In genomic region chr11:75651218-75651617, GRCh38 we compare ENCODE assay signal across 25 cellular contexts. TPM values are rescaled to one million over a fixed set of nuclear protein-coding genes. Genes with fewer than 3 reads are reported as not detected.
DNase-seq lines count a peak whose midpoint lies in the region; ATAC-seq and TF ChIP-seq lines count a peak whose summit lies in the region.
"Had no signal": no experiment of that assay in that cellular context is flagged by ENCODE, and none has a peak within 500 bp of the region (broad histone marks: within the 10 kb centered on the region; RNA-seq: fewer than 3 reads in every experiment).

No MANE protein-coding gene starts in this region.

- TF ChIP-seq RAD21 in neural cell (conservative IDR thresholded peaks at IDR 0.05), result no peak

- no peaks in the 10 kb centered on the region for H3K36me3 ChIP-seq in heart left ventricle
- H3K36me3 ChIP-seq in Caco-2 (ENCODE audit: control insufficient read depth, insufficient read depth, low read length), result no peaks in the 10 kb centered on the region
- no peaks in the 10 kb centered on the region for H3K36me3 ChIP-seq in esophagus muscularis mucosa
- no peaks in the 10 kb centered on the region for H3K36me3 ChIP-seq in neural cell (ENCODE audit: insufficient read depth, low read length)
- H3K36me3 ChIP-seq: BE2C, BLaER1 had no signal

- H4K20me1 ChIP-seq in neural cell (ENCODE audit: insufficient read depth), result no peaks in the 10 kb centered on the region
- H4K20me1 ChIP-seq: BLaER1 had no signal

- no peak overlapping the region for H3K27ac ChIP-seq in heart left ventricle
- no peak overlapping the region for H3K27ac ChIP-seq in esophagus muscularis mucosa (replicated peaks in 1 of 4)
- H3K27ac ChIP-seq in neural cell (ENCODE audit: low read length), result peak overlapping the region; percentile 67
- H3K27ac ChIP-seq: BLaER1 had no signal

- no peak for TF ChIP-seq EP300 in esophagus muscularis mucosa (IDR thresholded peaks at IDR 0.05)
- no peak for TF ChIP-seq EP300 in neural cell (conservative IDR thresholded peaks at IDR 0.05; ENCODE audit: poor library complexity, severe bottlenecking)

- H2AFZ ChIP-seq in neural cell (ENCODE audit: low read depth, low read length), result no peak overlapping the region

- no peaks in the 10 kb centered on the region for H3K9me2 ChIP-seq in neural cell (ENCODE audit: insufficient read depth, low read length)

- no TSS peak for BruUV-seq in Caco-2 (replicated peaks; lab: Mats Ljungman, UMichigan)

- no peaks in the 10 kb centered on the region for H3K9me3 Mint-ChIP-seq in Caco-2 (ENCODE audit: unreplicated experiment)
- H3K9me3 Mint-ChIP-seq: CD14-positive monocyte; CD4-positive, alpha-beta memory T cell; CD8-positive, alpha-beta memory T cell had no signal

- H3K27me3 ChIP-seq in heart left ventricle, result no peaks in the 10 kb centered on the region
- H3K27me3 ChIP-seq in Caco-2 (replicated peaks; ENCODE audit: control insufficient read depth, insufficient read depth, low read length), result no peaks in the 10 kb centered on the region
- no peaks in the 10 kb centered on the region for H3K27me3 ChIP-seq in esophagus muscularis mucosa
- H3K27me3 ChIP-seq in neural cell (ENCODE audit: insufficient read depth, low read depth, low read length), result no peaks in the 10 kb centered on the region
- H3K27me3 ChIP-seq: BE2C, BLaER1 had no signal

- intact Hi-C loops in heart left ventricle (cut with DNase I) (no loop called here), left cardiac atrium (cut with DNase I) (no loop called here), Caco-2 (cut with micrococcal nuclease; ENCODE audit: unreplicated experiment) (no loop called here), esophagus muscularis mucosa (cut with DNase I) (no loop called here)

- H3K4me3 Mint-ChIP-seq in Caco-2 (ENCODE audit: unreplicated experiment), result no peak overlapping the region
- H3K4me3 Mint-ChIP-seq: CD14-positive monocyte; CD4-positive, alpha-beta memory T cell; CD4-positive, CD25-positive, alpha-beta regulatory T cell; CD8-positive, alpha-beta memory T cell had no signal

- peak; percentile 42 to 73 (median 72) for ATAC-seq in heart left ventricle
- no peak for ATAC-seq in left cardiac atrium
- no peak for ATAC-seq in GM21390 (IDR thresholded peaks at IDR 0.05; ENCODE audit: unreplicated experiment)
- ATAC-seq: GM12878 had no signal

- no peaks in the 10 kb centered on the region for H3K27me3 Mint-ChIP-seq in Caco-2 (ENCODE audit: insufficient read depth, unreplicated experiment)

- peaks cover 94% of the 10 kb centered on the region for H3K79me2 ChIP-seq in neural cell (replicated peaks; ENCODE audit: insufficient read depth, low read length)

- DNase-seq in heart left ventricle (no peak), left cardiac atrium (no peak), Caco-2 (no peak), esophagus muscularis mucosa (ENCODE audit: extremely low spot score) (peak; percentile 80), DMS153 (lab: John Stamatoyannopoulos, UW) (no peak)
- DNase-seq: 8988T; ACHN; BE2C; C1 segment of cervical spinal cord; Calu3; CD4-positive, alpha-beta memory T cell; CD4-positive, CD25-positive, alpha-beta regulatory T cell; CD8-positive, alpha-beta memory T cell; COR-L47; DMS53; DMS79; DND-41; EL; GDM1 had no signal

- peaks cover 73% of the 10 kb centered on the region for H3K4me1 Mint-ChIP-seq in Caco-2 (ENCODE audit: low read depth, unreplicated experiment)
- H3K4me1 Mint-ChIP-seq: CD14-positive monocyte; CD4-positive, alpha-beta memory T cell; CD4-positive, CD25-positive, alpha-beta regulatory T cell; CD8-positive, alpha-beta memory T cell had no signal

- no peak overlapping the region for H3K4me3 ChIP-seq in heart left ventricle
- no peak overlapping the region for H3K4me3 ChIP-seq in Caco-2 (ENCODE audit: low read depth, low read length)
- no peak overlapping the region for H3K4me3 ChIP-seq in esophagus muscularis mucosa
- H3K4me3 ChIP-seq in neural cell (ENCODE audit: low read length), result no peak overlapping the region
- H3K4me3 ChIP-seq: BLaER1, GM12878 had no signal

- WGBS in heart left ventricle, 4 donors, result 52 to 77% (median 63%) methylated on average over 4 of the region's 4 CpGs
- WGBS in esophagus muscularis mucosa, result 58% methylated on average over 4 of the region's 4 CpGs

- CTCF ChIA-PET in Caco-2 (lab: Charles Lee), result interaction anchor here (1.9 kb wide), 1 partner anchor 54 kb away, joined by 6 read pairs; no protein-coding TSS in a partner anchor

- H3K9me3 ChIP-seq in heart left ventricle (no peaks in the 10 kb centered on the region), Caco-2 (no peaks in the 10 kb centered on the region), esophagus muscularis mucosa (no peaks in the 10 kb centered on the region), neural cell (ENCODE audit: low read length) (no peaks in the 10 kb centered on the region)
- H3K9me3 ChIP-seq: BE2C, BLaER1 had no signal

- peak overlapping the region; percentile 1 for H3K27ac Mint-ChIP-seq in Caco-2 (ENCODE audit: unreplicated experiment)
- H3K27ac Mint-ChIP-seq: CD14-positive monocyte; CD4-positive, CD25-positive, alpha-beta regulatory T cell; CD8-positive, alpha-beta memory T cell had no signal

- TF ChIP-seq POLR2A in heart left ventricle (IDR thresholded peaks at IDR 0.05), result no peak
- TF ChIP-seq POLR2A in esophagus muscularis mucosa (IDR thresholded peaks at IDR 0.05; ENCODE audit: low read depth), result no peak

- no peak overlapping the region for H3K9ac ChIP-seq in neural cell (ENCODE audit: low read length)
- H3K9ac ChIP-seq: BLaER1 had no signal

- H3K4me1 ChIP-seq in heart left ventricle (peaks cover 0 to 23% (median 3%) of the 10 kb centered on the region in 12 donors), Caco-2 (peaks cover 72% of the 10 kb centered on the region), esophagus muscularis mucosa (peaks cover 0 to 35% (median 29%) of the 10 kb centered on the region in 4 donors)
- H3K4me1 ChIP-seq: BE2C, BLaER1 had no signal

- POLR2A ChIA-PET in Caco-2 (lab: Charles Lee), result interaction anchor here (0.7 kb wide), 1 partner anchor 17 kb away, joined by 3 read pairs; no protein-coding TSS in a partner anchor

- no peak for TF ChIP-seq CTCF in heart left ventricle (IDR thresholded peaks at IDR 0.05)
- TF ChIP-seq CTCF in Caco-2 (IDR thresholded peaks at IDR 0.05; ENCODE audit: insufficient read depth in 1 of 2, low read depth in 1 of 2, low read length in 1 of 2, severe bottlenecking in 1 of 2, unreplicated experiment in 1 of 2), result no peak
- no peak for TF ChIP-seq CTCF in esophagus muscularis mucosa (IDR thresholded peaks at IDR 0.05)
- no peak for TF ChIP-seq CTCF in neural cell (IDR thresholded peaks at IDR 0.05; ENCODE audit: poor library complexity, severe bottlenecking)

- H3K4me2 ChIP-seq in neural cell (ENCODE audit: low read length), result no peak overlapping the region
- H3K4me2 ChIP-seq: BLaER1 had no signal

- no peaks in the 10 kb centered on the region for H3F3A ChIP-seq in neural cell (ENCODE audit: insufficient read depth, low read length, poor library complexity, severe bottlenecking)

- no peaks in the 10 kb centered on the region for H3K36me3 Mint-ChIP-seq in Caco-2 (ENCODE audit: insufficient read depth, unreplicated experiment)
- H3K36me3 Mint-ChIP-seq: CD14-positive monocyte; CD4-positive, alpha-beta memory T cell; CD4-positive, CD25-positive, alpha-beta regulatory T cell; CD8-positive, alpha-beta memory T cell had no signal

TF ChIP-seq in neural cell, 6 proteins besides CTCF, POLR2A, EP300 and RAD21:
- TF ChIP-seq TAF1 (IDR thresholded peaks at IDR 0.05; ENCODE audit: low read depth) (no peak), SMC3 (conservative IDR thresholded peaks at IDR 0.05; ENCODE audit: poor library complexity) (no peak), POLR2AphosphoS5 (IDR thresholded peaks at IDR 0.05) (no peak), EZH2 (IDR thresholded peaks at IDR 0.05; ENCODE audit: borderline replicate concordance, insufficient read depth, low read length, poor library complexity, severe bottlenecking) (no peak), REST (IDR thresholded peaks at IDR 0.05; ENCODE audit: borderline replicate concordance) (no peak), MXI1 (conservative IDR thresholded peaks at IDR 0.05; ENCODE audit: poor library complexity, severe bottlenecking) (no peak)

RNA-seq across cellular contexts. Expression of gene MAP6, which starts 17.6 kb away (rescaled TPM):
- total RNA-seq in heart left ventricle (10 to 100 TPM in 1 of 9 donors, 1 to 10 TPM in 8; 3.0 to 10.0 (median 5.4) TPM), left cardiac atrium (1 to 10 TPM; 5.6 to 5.9 TPM), Caco-2 (2022) (22.8 and 27.2 TPM in 2 replicates), esophagus muscularis mucosa (10 to 100 TPM; 20.7 to 43.8 (median 30.5) TPM)
- polyA plus RNA-seq in heart left ventricle (1 to 10 TPM in 1 of 2 donors, under 1 TPM in 1; 0.98 to 2.0 TPM), neural cell (178 and 200 TPM in 2 replicates)
- polyA minus RNA-seq in neural cell, result 238 and 260 TPM in 2 replicates
- total RNA-seq: A673; Calu3; CD4-positive, alpha-beta memory T cell had no signal
- polyA plus RNA-seq: CD14-positive monocyte; CD4-positive, alpha-beta memory T cell; CD4-positive, CD25-positive, alpha-beta regulatory T cell; CD8-positive, alpha-beta memory T cell had no signal

Comparison
In these comparisons a context has a peak if more than half of its experiments do, and no peak if none do; other contexts are left out.
1. ATAC-seq: peak in heart left ventricle (4 of 4); none in left cardiac atrium (0 of 2) and GM21390 (single experiment).